14 cellular contexts compared by ENCODE assay signal in the genomic region with DNA sequence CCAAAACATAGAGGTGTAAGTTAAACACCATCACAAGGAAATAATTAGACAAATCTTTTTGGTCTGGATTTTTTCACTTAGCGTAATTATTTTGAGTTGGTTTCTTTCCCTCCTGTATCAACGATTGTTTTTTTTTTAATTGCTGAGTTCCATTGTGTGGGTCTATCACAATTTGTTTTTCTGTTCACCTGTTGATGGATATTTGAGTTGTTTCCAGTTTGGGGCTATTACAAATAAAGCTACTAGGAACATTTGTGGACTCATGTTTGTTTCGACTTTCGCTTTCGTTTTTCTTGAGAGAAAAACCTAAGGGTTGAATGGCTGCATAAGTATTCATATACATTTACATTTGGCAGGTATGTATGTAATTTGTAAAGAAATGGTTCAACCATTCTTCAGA. TPM values are rescaled to one million over a fixed set of nuclear protein-coding genes. Genes with fewer than 3 reads are reported as not detected.
DNase-seq lines count a peak whose midpoint lies in the region; ATAC-seq lines count a peak whose summit lies in the region.
"Had no signal": no experiment of that assay in that cellular context is flagged by ENCODE, and none has a peak within 500 bp of the region (broad histone marks: within the 10 kb centered on the region; RNA-seq: fewer than 3 reads in every experiment).

No MANE protein-coding gene starts in this region.

- intact Hi-C loops in activated CD4-positive, alpha-beta T cell treated with anti-CD3 and anti-CD28 coated beads for 36 hours (cut with DNase I, micrococcal nuclease), result no loop called here
- intact Hi-C loops in naive thymus-derived CD4-positive, alpha-beta T cell (cut with micrococcal nuclease), result loop anchor here in 1 of 2 donors (5.0 kb wide), 1 partner anchor 34 kb away; no protein-coding TSS in a partner anchor

- no peak overlapping the region for H3K4me3 ChIP-seq in naive thymus-derived CD4-positive, alpha-beta T cell (ENCODE audit: low read length)
- H3K4me3 ChIP-seq: testis had no signal

- no peaks in the 10 kb centered on the region for H3K36me3 Mint-ChIP-seq in activated CD4-positive, alpha-beta T cell treated with anti-CD3 and anti-CD28 coated beads for 36 hours (ENCODE audit: low read depth)
- H3K36me3 Mint-ChIP-seq in activated CD4-positive, alpha-beta memory T cell treated with anti-CD3 and anti-CD28 coated beads, Interleukin-2, amount 10 ng/mL, durations not matched to agents 7 days and 5 days (ENCODE audit: low read depth), result peaks cover 5% of the 10 kb centered on the region
- peaks cover 0 to 19% (median 3%) of the 10 kb centered on the region in 5 donors for H3K36me3 Mint-ChIP-seq in naive thymus-derived CD4-positive, alpha-beta T cell
- H3K36me3 Mint-ChIP-seq: brain had no signal

- H3K9me3 ChIP-seq in naive thymus-derived CD4-positive, alpha-beta T cell (ENCODE audit: control insufficient read depth in 2 of 3, low read length in 3 of 3), result no peaks in the 10 kb centered on the region
- H3K9me3 ChIP-seq: testis had no signal

- H3K4me1 Mint-ChIP-seq in activated CD4-positive, alpha-beta T cell treated with anti-CD3 and anti-CD28 coated beads for 36 hours, result peaks cover 55% of the 10 kb centered on the region
- peaks cover 50% of the 10 kb centered on the region for H3K4me1 Mint-ChIP-seq in activated CD4-positive, alpha-beta memory T cell treated with anti-CD3 and anti-CD28 coated beads, Interleukin-2, amount 10 ng/mL, durations not matched to agents 7 days and 5 days
- H3K4me1 Mint-ChIP-seq in naive thymus-derived CD4-positive, alpha-beta T cell, result peaks cover 25 to 51% (median 47%) of the 10 kb centered on the region in 7 donors

- peaks cover 19 to 25% of the 10 kb centered on the region in 2 donors for H3K4me1 ChIP-seq in naive thymus-derived CD4-positive, alpha-beta T cell (ENCODE audit: control insufficient read depth in 2 of 2, insufficient read depth in 2 of 2, low read length in 2 of 2)
- H3K4me1 ChIP-seq: foreskin keratinocyte, testis had no signal

- no peak overlapping the region for H3K27ac ChIP-seq in naive thymus-derived CD4-positive, alpha-beta T cell (ENCODE audit: low read depth, low read length)
- H3K27ac ChIP-seq: foreskin keratinocyte, testis had no signal

- ATAC-seq in activated CD4-positive, alpha-beta T cell treated with anti-CD3 and anti-CD28 coated beads for 36 hours, result no peak
- no peak for ATAC-seq in naive thymus-derived CD4-positive, alpha-beta T cell
- no peak for ATAC-seq in HG03045 (IDR thresholded peaks at IDR 0.05; ENCODE audit: unreplicated experiment)
- ATAC-seq: foreskin keratinocyte had no signal

- peak overlapping the region; percentile 53 for H3K27ac Mint-ChIP-seq in activated CD4-positive, alpha-beta T cell treated with anti-CD3 and anti-CD28 coated beads for 36 hours
- peak overlapping the region; percentile 83 for H3K27ac Mint-ChIP-seq in activated CD4-positive, alpha-beta memory T cell treated with anti-CD3 and anti-CD28 coated beads, Interleukin-2, amount 10 ng/mL, durations not matched to agents 7 days and 5 days
- peak overlapping the region in 7 of 9 donors; percentile 54 to 90 (median 81) for H3K27ac Mint-ChIP-seq in naive thymus-derived CD4-positive, alpha-beta T cell

- DNase-seq in activated CD4-positive, alpha-beta T cell treated with anti-CD3 and anti-CD28 coated beads for 36 hours, result no peak
- no peak for DNase-seq in activated CD4-positive, alpha-beta T cell treated with anti-CD3 and anti-CD28 coated beads for 48 hours
- DNase-seq in LoVo (ENCODE audit: low spot score) (peak; percentile 39), cerebellar nuclear complex (lab: John Stamatoyannopoulos, UW) (no peak), NOMO-1 treated with dmso at 0.1 percent for 144 hours (lab: John Stamatoyannopoulos, UW; ENCODE audit: unreplicated experiment) (no peak)
- DNase-seq in activated CD4-positive, alpha-beta memory T cell treated with anti-CD3 and anti-CD28 coated beads, Interleukin-2, amount 10 ng/mL, durations not matched to agents 7 days and 5 days, result no peak
- no peak for DNase-seq in naive thymus-derived CD4-positive, alpha-beta T cell
- DNase-seq: effector CD8-positive, alpha-beta T cell; foreskin keratinocyte; NCI-H1417 treated with DMSO at 0.1 percent for 48 hours; NCI-H510A treated with DMSO at 0.1 percent for 48 hours; testis had no signal

- no peaks in the 10 kb centered on the region for H3K36me3 ChIP-seq in naive thymus-derived CD4-positive, alpha-beta T cell (ENCODE audit: control insufficient read depth in 2 of 3, insufficient read depth in 3 of 3, low read length in 3 of 3)

- POLR2A ChIA-PET in activated CD4-positive, alpha-beta T cell treated with anti-CD3 and anti-CD28 coated beads for 36 hours (lab: Charles Lee), result no interaction called here
- POLR2A ChIA-PET in activated CD4-positive, alpha-beta memory T cell treated with anti-CD3 and anti-CD28 coated beads, Interleukin-2, amount 10 ng/mL, durations not matched to agents 7 days and 5 days (lab: Charles Lee), result interaction anchor here (1.5 to 10.2 kb wide), 3 partner anchors 9 to 18 kb away, joined by 3 to 266 read pairs (median 5); partner anchors contain the start of gene FBXW7
- POLR2A ChIA-PET in naive thymus-derived CD4-positive, alpha-beta T cell (lab: Charles Lee), result interaction anchor here (6.4 kb wide), 1 partner anchor 19 kb away, joined by 76 read pairs; the partner anchor contains the start of gene FBXW7

- peak overlapping the region; percentile 27 for H3K4me3 Mint-ChIP-seq in activated CD4-positive, alpha-beta T cell treated with anti-CD3 and anti-CD28 coated beads for 36 hours
- H3K4me3 Mint-ChIP-seq in activated CD4-positive, alpha-beta memory T cell treated with anti-CD3 and anti-CD28 coated beads, Interleukin-2, amount 10 ng/mL, durations not matched to agents 7 days and 5 days, result peak overlapping the region; percentile 74
- peak overlapping the region in 2 of 10 donors; percentile 12 to 75 for H3K4me3 Mint-ChIP-seq in naive thymus-derived CD4-positive, alpha-beta T cell
- H3K4me3 Mint-ChIP-seq: brain had no signal

- H3K27me3 Mint-ChIP-seq in activated CD4-positive, alpha-beta T cell treated with anti-CD3 and anti-CD28 coated beads for 36 hours, result no peaks in the 10 kb centered on the region
- H3K27me3 Mint-ChIP-seq in activated CD4-positive, alpha-beta memory T cell treated with anti-CD3 and anti-CD28 coated beads, Interleukin-2, amount 10 ng/mL, durations not matched to agents 7 days and 5 days, result peaks cover 1% of the 10 kb centered on the region
- no peaks in the 10 kb centered on the region for H3K27me3 Mint-ChIP-seq in naive thymus-derived CD4-positive, alpha-beta T cell

- CTCF ChIA-PET in activated CD4-positive, alpha-beta T cell treated with anti-CD3 and anti-CD28 coated beads for 36 hours (lab: Charles Lee), result interaction anchor here (0.6 to 4.2 kb wide), 3 partner anchors 10 to 18 kb away, joined by 3 to 31 read pairs (median 4); no protein-coding TSS in a partner anchor
- CTCF ChIA-PET in activated CD4-positive, alpha-beta memory T cell treated with anti-CD3 and anti-CD28 coated beads, Interleukin-2, amount 10 ng/mL, durations not matched to agents 7 days and 5 days (lab: Charles Lee), result interaction anchor here (0.7 to 3.3 kb wide), 4 partner anchors 20 to 83 kb away, joined by 3 to 27 read pairs (median 8); partner anchors contain the start of gene FBXW7
- CTCF ChIA-PET in naive thymus-derived CD4-positive, alpha-beta T cell (lab: Charles Lee), result interaction anchor here (1.2 kb wide), 1 partner anchor 156 kb away, joined by 3 read pairs; no protein-coding TSS in a partner anchor

- no peaks in the 10 kb centered on the region for H3K27me3 ChIP-seq in naive thymus-derived CD4-positive, alpha-beta T cell (ENCODE audit: control insufficient read depth in 2 of 2, insufficient read depth in 2 of 2, low read length in 2 of 2)
- H3K27me3 ChIP-seq: foreskin keratinocyte, testis had no signal

- no peaks in the 10 kb centered on the region for H3K9me3 Mint-ChIP-seq in activated CD4-positive, alpha-beta T cell treated with anti-CD3 and anti-CD28 coated beads for 36 hours (ENCODE audit: low read depth)
- H3K9me3 Mint-ChIP-seq in activated CD4-positive, alpha-beta memory T cell treated with anti-CD3 and anti-CD28 coated beads, Interleukin-2, amount 10 ng/mL, durations not matched to agents 7 days and 5 days, result no peaks in the 10 kb centered on the region
- H3K9me3 Mint-ChIP-seq in naive thymus-derived CD4-positive, alpha-beta T cell, result peaks cover 0 to 8% (median 0%) of the 10 kb centered on the region in 11 donors
- H3K9me3 Mint-ChIP-seq: brain had no signal

RNA-seq across cellular contexts. Expression of gene FBXW7, which starts 20.4 kb away (rescaled TPM):
- total RNA-seq in activated CD4-positive, alpha-beta T cell treated with anti-CD3 and anti-CD28 coated beads for 36 hours, result 10 to 100 TPM; 29.8 to 31.6 TPM
- 10 to 100 TPM; 59.8 to 66.8 TPM for total RNA-seq in activated CD4-positive, alpha-beta memory T cell treated with anti-CD3 and anti-CD28 coated beads, Interleukin-2, amount 10 ng/mL, durations not matched to agents 7 days and 5 days
- 100 to 1,000 TPM in 4 of 5 experiments, 10 to 100 TPM in 1; 57.5 to 139 (median 116) TPM for total RNA-seq in naive thymus-derived CD4-positive, alpha-beta T cell
- 10 to 100 TPM; 40.4 to 50.5 TPM for polyA plus RNA-seq in naive thymus-derived CD4-positive, alpha-beta T cell
